In the genomic region with DNA sequence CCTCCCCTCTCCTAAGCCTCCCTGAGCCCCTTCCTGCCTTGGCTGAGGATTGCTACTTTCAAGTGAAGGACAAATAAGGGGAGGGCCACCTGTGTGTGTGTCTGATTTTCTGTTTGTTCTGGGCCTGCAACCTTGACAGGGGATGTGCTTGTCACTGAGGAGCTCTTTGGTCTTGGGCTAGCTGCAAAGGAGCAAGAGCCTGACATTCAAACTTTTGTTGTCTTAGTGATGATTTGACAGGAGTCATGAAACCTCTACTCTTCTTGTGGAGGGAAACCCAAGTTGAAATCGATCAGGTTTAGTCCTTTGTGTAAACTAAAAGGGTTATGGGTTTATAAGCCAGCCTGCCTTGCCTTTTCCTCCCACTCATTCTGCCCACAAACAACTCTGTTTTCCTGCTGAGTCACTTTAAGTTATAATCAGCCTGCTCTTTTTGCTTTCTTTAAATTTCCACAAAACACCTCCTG, we compare ENCODE assay signal across 10 cellular contexts. TPM values are rescaled to one million over a fixed set of nuclear protein-coding genes. Genes with fewer than 3 reads are reported as not detected.
DNase-seq lines count a peak whose midpoint lies in the region; ATAC-seq and TF ChIP-seq lines count a peak whose summit lies in the region.
"Had no signal": no experiment of that assay in that cellular context is flagged by ENCODE, and none has a peak within 500 bp of the region (broad histone marks: within the 10 kb centered on the region; RNA-seq: fewer than 3 reads in every experiment).

No MANE protein-coding gene starts in this region.

- peaks cover 92% of the 10 kb centered on the region for H3K79me2 ChIP-seq in SK-N-SH (ENCODE audit: insufficient read depth)

- TF ChIP-seq RAD21 in SK-N-SH (IDR thresholded peaks at IDR 0.05; ENCODE audit: low read length) = no peak

- no peak overlapping the region for H3K9ac ChIP-seq in SK-N-SH

- no peak for DNase-seq in SK-N-SH
- no peak for DNase-seq in activated CD8-positive, alpha-beta T cell treated with anti-CD3 and anti-CD28 coated beads, Interleukin-2, amount 10 ng/mL, durations not matched to agents 7 days and 5 days
- peak; percentile 58 for DNase-seq in fibroblast of pulmonary artery (ENCODE audit: low read depth)
- no peak for DNase-seq in NCI-H446 (lab: John Stamatoyannopoulos, UW)
- no peak for DNase-seq in globus pallidus (ENCODE audit: low spot score)
- DNase-seq in esophagus muscularis mucosa (ENCODE audit: extremely low spot score) = no peak
- DNase-seq: 8988T, foreskin keratinocyte had no signal

- no peak overlapping the region for H2AFZ ChIP-seq in SK-N-SH (ENCODE audit: low read depth)

- H3K4me3 ChIP-seq in SK-N-SH (ENCODE audit: low read depth in 2 of 2, low read length in 1 of 2) (no peak overlapping the region; a peak in 1 of 4 replicates), fibroblast of pulmonary artery (replicated peaks; ENCODE audit: low read depth, low read length) (no peak overlapping the region), esophagus muscularis mucosa (no peak overlapping the region)

- H3K27me3 Mint-ChIP-seq in activated CD8-positive, alpha-beta T cell treated with anti-CD3 and anti-CD28 coated beads, Interleukin-2, amount 10 ng/mL, durations not matched to agents 7 days and 5 days (ENCODE audit: low read depth) = no peaks in the 10 kb centered on the region
- no peaks in the 10 kb centered on the region for H3K27me3 Mint-ChIP-seq in stimulated activated memory B cell treated with anti-CD40 and anti-IgM and Interleukin-4, amounts not matched to agents 10 μg/mL and 1 μg/mL and 100 μg/mL, for 72 hours

- H3K9me3 ChIP-seq in SK-N-SH = no peaks in the 10 kb centered on the region
- no peaks in the 10 kb centered on the region for H3K9me3 ChIP-seq in esophagus muscularis mucosa

- H3K27ac ChIP-seq in SK-N-SH (ENCODE audit: low read depth in 2 of 2, low read length in 1 of 2) = peak overlapping the region; percentile 63 to 93
- H3K27ac ChIP-seq in esophagus muscularis mucosa (replicated peaks in 1 of 4) = peak overlapping the region in 2 of 4 donors; percentile 12 to 21
- H3K27ac ChIP-seq: foreskin keratinocyte had no signal

- H4K20me1 ChIP-seq in SK-N-SH (ENCODE audit: insufficient read depth) = peaks cover 73% of the 10 kb centered on the region

- CTCF ChIA-PET in SK-N-SH (lab: Yijun Ruan, JAX) = interaction anchor here (1.0 to 1.3 kb wide), 2 partner anchors 104 to 199 kb away, joined by 3 to 4 read pairs; no protein-coding TSS in a partner anchor
- CTCF ChIA-PET in activated CD8-positive, alpha-beta T cell treated with anti-CD3 and anti-CD28 coated beads, Interleukin-2, amount 10 ng/mL, durations not matched to agents 7 days and 5 days (lab: Charles Lee) = interaction anchor here (1.4 to 1.8 kb wide), 4 partner anchors 11 to 199 kb away, joined by 4 to 8 read pairs (median 6); a partner anchor contains a TSS

- 38% methylated on average over 1 of the region's 1 CpG for WGBS in SK-N-SH (ENCODE audit: low lambda C conversion rate)
- WGBS in esophagus muscularis mucosa = 57% methylated on average over 1 of the region's 1 CpG

- no peaks in the 10 kb centered on the region for H3K9me2 ChIP-seq in SK-N-SH

- peaks cover 54% of the 10 kb centered on the region for H3K4me1 Mint-ChIP-seq in activated CD8-positive, alpha-beta T cell treated with anti-CD3 and anti-CD28 coated beads, Interleukin-2, amount 10 ng/mL, durations not matched to agents 7 days and 5 days (ENCODE audit: low read depth)
- H3K4me1 Mint-ChIP-seq in stimulated activated memory B cell treated with anti-CD40 and anti-IgM and Interleukin-4, amounts not matched to agents 10 μg/mL and 1 μg/mL and 100 μg/mL, for 72 hours = peaks cover 45% of the 10 kb centered on the region

- peak overlapping the region; percentile 63 for H3K4me2 ChIP-seq in SK-N-SH

- TF ChIP-seq POLR2A in esophagus muscularis mucosa (IDR thresholded peaks at IDR 0.05; ENCODE audit: low read depth) = no peak

- ATAC-seq in SK-N-SH treated with all-trans-retinoic acid at 6 μM for 48 hours = no peak; the same call in 1 of the 3 replicates
- no peak for ATAC-seq in activated CD8-positive, alpha-beta T cell treated with anti-CD3 and anti-CD28 coated beads, Interleukin-2, amount 10 ng/mL, durations not matched to agents 7 days and 5 days
- no peak for ATAC-seq in stimulated activated memory B cell treated with anti-CD40 and anti-IgM and Interleukin-4, amounts not matched to agents 10 μg/mL and 1 μg/mL and 100 μg/mL, for 72 hours
- ATAC-seq: foreskin keratinocyte had no signal

- POLR2A ChIA-PET in SK-N-SH (lab: Yijun Ruan, JAX) = interaction anchor here (1.1 kb wide), 1 partner anchor 17 kb away, joined by 3 read pairs; a partner anchor contains a TSS
- POLR2A ChIA-PET in activated CD8-positive, alpha-beta T cell treated with anti-CD3 and anti-CD28 coated beads, Interleukin-2, amount 10 ng/mL, durations not matched to agents 7 days and 5 days (lab: Charles Lee) = interaction anchor here (0.6 to 2.1 kb wide), 2 partner anchors 17 to 28 kb away, joined by 3 to 9 read pairs; a partner anchor contains a TSS

- peaks cover 5% of the 10 kb centered on the region for H3F3A ChIP-seq in SK-N-SH (replicated peaks; ENCODE audit: insufficient read depth)

- H3K4me1 ChIP-seq in SK-N-SH (ENCODE audit: control insufficient read depth in 1 of 2, insufficient read depth in 2 of 2, low read depth in 1 of 2, low read length in 1 of 2) (peaks cover 30 to 41% of the 10 kb centered on the region in 2 experiments), esophagus muscularis mucosa (peaks cover 53 to 62% (median 56%) of the 10 kb centered on the region in 4 donors)
- H3K4me1 ChIP-seq: foreskin keratinocyte had no signal

- no peak for TF ChIP-seq CTCF in SK-N-SH (IDR thresholded peaks at IDR 0.05)
- TF ChIP-seq CTCF in fibroblast of pulmonary artery (IDR thresholded peaks at IDR 0.05; ENCODE audit: low read length, missing control alignments) = no peak
- no peak for TF ChIP-seq CTCF in esophagus muscularis mucosa (IDR thresholded peaks at IDR 0.05)

- intact Hi-C loops in esophagus muscularis mucosa (cut with DNase I) = no loop called here

- H3K36me3 ChIP-seq in SK-N-SH (replicated peaks in 1 of 2; ENCODE audit: control insufficient read depth in 1 of 2, insufficient read depth in 2 of 2, low read length in 1 of 2) (peaks cover 75 to 87% of the 10 kb centered on the region in 2 experiments), esophagus muscularis mucosa (peaks cover 66 to 99% (median 89%) of the 10 kb centered on the region in 4 donors)

- H3K36me3 Mint-ChIP-seq in activated CD8-positive, alpha-beta T cell treated with anti-CD3 and anti-CD28 coated beads, Interleukin-2, amount 10 ng/mL, durations not matched to agents 7 days and 5 days (ENCODE audit: low read depth) = peaks cover 87% of the 10 kb centered on the region
- peaks cover 62% of the 10 kb centered on the region for H3K36me3 Mint-ChIP-seq in stimulated activated memory B cell treated with anti-CD40 and anti-IgM and Interleukin-4, amounts not matched to agents 10 μg/mL and 1 μg/mL and 100 μg/mL, for 72 hours

- H3K4me3 Mint-ChIP-seq in activated CD8-positive, alpha-beta T cell treated with anti-CD3 and anti-CD28 coated beads, Interleukin-2, amount 10 ng/mL, durations not matched to agents 7 days and 5 days = no peak overlapping the region
- no peak overlapping the region for H3K4me3 Mint-ChIP-seq in stimulated activated memory B cell treated with anti-CD40 and anti-IgM and Interleukin-4, amounts not matched to agents 10 μg/mL and 1 μg/mL and 100 μg/mL, for 72 hours

- TF ChIP-seq EP300 in SK-N-SH (IDR thresholded peaks at IDR 0.05; ENCODE audit: borderline replicate concordance in 1 of 2, low read depth in 1 of 2, low read length in 1 of 2) = no peak
- no peak for TF ChIP-seq EP300 in esophagus muscularis mucosa (IDR thresholded peaks at IDR 0.05)

- H3K27ac Mint-ChIP-seq in activated CD8-positive, alpha-beta T cell treated with anti-CD3 and anti-CD28 coated beads, Interleukin-2, amount 10 ng/mL, durations not matched to agents 7 days and 5 days = peak overlapping the region; percentile 78
- H3K27ac Mint-ChIP-seq in stimulated activated memory B cell treated with anti-CD40 and anti-IgM and Interleukin-4, amounts not matched to agents 10 μg/mL and 1 μg/mL and 100 μg/mL, for 72 hours = peak overlapping the region; percentile 49

- H3K9me3 Mint-ChIP-seq in activated CD8-positive, alpha-beta T cell treated with anti-CD3 and anti-CD28 coated beads, Interleukin-2, amount 10 ng/mL, durations not matched to agents 7 days and 5 days (ENCODE audit: insufficient read depth) = no peaks in the 10 kb centered on the region
- no peaks in the 10 kb centered on the region for H3K9me3 Mint-ChIP-seq in stimulated activated memory B cell treated with anti-CD40 and anti-IgM and Interleukin-4, amounts not matched to agents 10 μg/mL and 1 μg/mL and 100 μg/mL, for 72 hours

- H3K27me3 ChIP-seq in SK-N-SH (ENCODE audit: insufficient read depth) = no peaks in the 10 kb centered on the region
- no peaks in the 10 kb centered on the region for H3K27me3 ChIP-seq in esophagus muscularis mucosa
- H3K27me3 ChIP-seq: foreskin keratinocyte had no signal

TF ChIP-seq in SK-N-SH, 30 proteins besides CTCF, POLR2A, EP300 and RAD21 (continues in another document):
- TF ChIP-seq MEF2A (IDR thresholded peaks at IDR 0.05; ENCODE audit: borderline replicate concordance, low read depth) = no peak
- no peak for TF ChIP-seq TEAD4 (IDR thresholded peaks at IDR 0.05; ENCODE audit: borderline replicate concordance, insufficient read depth)

RNA-seq across cellular contexts. Expression of a gene that starts 16.9 kb away (rescaled TPM):
- 222 and 260 TPM in 2 replicates for polyA plus RNA-seq in SK-N-SH (2012; rRNA removed)
- 329 and 395 TPM in 2 replicates for polyA plus RNA-seq in SK-N-SH (2012; cell fraction: cytosol; rRNA removed)
- polyA plus RNA-seq in SK-N-SH (2012; cell fraction: nucleus; rRNA removed) = 119 and 142 TPM in 2 replicates
- 100 to 1,000 TPM; 167 to 170 TPM for total RNA-seq in activated CD8-positive, alpha-beta T cell treated with anti-CD3 and anti-CD28 coated beads, Interleukin-2, amount 10 ng/mL, durations not matched to agents 7 days and 5 days
- total RNA-seq in esophagus muscularis mucosa = 100 to 1,000 TPM; 125 to 178 (median 159) TPM

RNA-seq across cellular contexts. Expression of a gene that starts 38.4 kb away (rescaled TPM):
- 0.44 and 0.54 TPM in 2 replicates for polyA plus RNA-seq in SK-N-SH (2012; rRNA removed)
- polyA plus RNA-seq in SK-N-SH (2012; cell fraction: cytosol; rRNA removed) = 0.15 and 0.35 TPM in 2 replicates
- polyA plus RNA-seq in SK-N-SH (2012; cell fraction: nucleus; rRNA removed) = 0.93 and 0.95 TPM in 2 replicates
- total RNA-seq in activated CD8-positive, alpha-beta T cell treated with anti-CD3 and anti-CD28 coated beads, Interleukin-2, amount 10 ng/mL, durations not matched to agents 7 days and 5 days = under 1 TPM; 0.13 to 0.32 TPM
- total RNA-seq in esophagus muscularis mucosa = 1 to 10 TPM in 1 of 4 donors, under 1 TPM in 3; 0.39 to 1.0 (median 0.46) TPM
- total RNA-seq: foreskin keratinocyte had no signal

RNA-seq across cellular contexts. Expression of a gene that starts 50.7 kb away (rescaled TPM):
- 13.0 and 17.5 TPM in 2 replicates for polyA plus RNA-seq in SK-N-SH (2012; rRNA removed)
- 13.4 and 16.4 TPM in 2 replicates for polyA plus RNA-seq in SK-N-SH (2012; cell fraction: cytosol; rRNA removed)
- polyA plus RNA-seq in SK-N-SH (2012; cell fraction: nucleus; rRNA removed) = 8.4 and 11.7 TPM in 2 replicates
- total RNA-seq in activated CD8-positive, alpha-beta T cell treated with anti-CD3 and anti-CD28 coated beads, Interleukin-2, amount 10 ng/mL, durations not matched to agents 7 days and 5 days = 10 to 100 TPM; 15.2 to 16.1 TPM
- 10 to 100 TPM; 25.3 to 35.6 (median 29.9) TPM for total RNA-seq in esophagus muscularis mucosa
